In the genomic region with DNA sequence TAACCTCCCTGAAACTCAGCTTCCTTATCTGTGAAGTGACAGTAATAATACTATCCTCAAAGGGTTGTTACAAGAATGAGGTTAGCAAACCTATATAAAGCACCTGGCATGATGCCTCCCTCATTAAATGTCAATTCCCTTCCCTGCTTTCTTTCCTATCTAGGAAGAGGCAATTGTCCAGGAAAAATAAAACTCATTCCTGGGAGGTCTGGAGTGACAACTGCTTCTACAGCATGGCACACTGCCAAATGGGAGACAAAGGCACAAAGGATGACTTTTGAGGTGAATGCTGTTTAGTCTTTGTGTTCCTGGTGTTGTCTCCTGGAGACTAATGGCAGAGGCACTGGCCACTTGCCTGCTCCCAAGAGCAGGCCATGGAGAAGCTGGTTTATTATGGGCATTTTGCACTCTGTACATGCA, we compare ENCODE assay signal across 29 cellular contexts. TPM values are rescaled to one million over a fixed set of nuclear protein-coding genes. Genes with fewer than 3 reads are reported as not detected.
DNase-seq lines count a peak whose midpoint lies in the region; ATAC-seq and TF ChIP-seq lines count a peak whose summit lies in the region.
"Had no signal": no experiment of that assay in that cellular context is flagged by ENCODE, and none has a peak within 500 bp of the region (broad histone marks: within the 10 kb centered on the region; RNA-seq: fewer than 3 reads in every experiment).

No MANE protein-coding gene starts in this region.

- no peaks in the 10 kb centered on the region for H4K20me1 ChIP-seq in BLaER1

- H3K27me3 ChIP-seq in BLaER1: no peaks in the 10 kb centered on the region
- H3K27me3 ChIP-seq in tibial artery: no peaks in the 10 kb centered on the region
- no peaks in the 10 kb centered on the region for H3K27me3 ChIP-seq in colonic mucosa
- H3K27me3 ChIP-seq: body of pancreas, left lung, pancreas, spleen had no signal

- H3K4me3 ChIP-seq in BLaER1 (no peak overlapping the region), tibial artery (no peak overlapping the region), colonic mucosa (no peak overlapping the region)
- H3K4me3 ChIP-seq: body of pancreas, HAP-1, left lung, pancreas, spleen had no signal

- H3K9me3 ChIP-seq in BLaER1: peaks cover 32% of the 10 kb centered on the region
- no peaks in the 10 kb centered on the region for H3K9me3 ChIP-seq in tibial artery
- no peaks in the 10 kb centered on the region for H3K9me3 ChIP-seq in colonic mucosa
- H3K9me3 ChIP-seq: body of pancreas, HAP-1, pancreas had no signal

- TF ChIP-seq CTCF in tibial artery (IDR thresholded peaks at IDR 0.05) (no peak), colonic mucosa (IDR thresholded peaks at IDR 0.05) (no peak)

- peak; percentile 93 for ATAC-seq in Right ventricle myocardium superior (ENCODE audit: poor library complexity)
- ATAC-seq: activated CD4-positive, CD25-positive, alpha-beta regulatory T cell treated with anti-CD3 and anti-CD28 coated beads, Interleukin-2, amount 50 U/mL, for 24 hours; activated naive CD8-positive, alpha-beta T cell treated with anti-CD3 and anti-CD28 coated beads, Interleukin-2, amount 50 U/mL, for 24 hours; body of pancreas; left lung; natural killer cell treated with Interleukin-12 subunit alpha and Interleukin-12 subunit beta and Interleukin-15 and Interleukin-18, amount 100 ng/mL, for 72 hours; pancreas; stimulated activated effector memory CD8-positive, alpha-beta T cell treated with anti-CD3 and anti-CD28 coated beads, Interleukin-12 subunit alpha, Interleukin-12 subunit beta, amount 100 ng/mL, for 72 hours had no signal

- H3K36me3 ChIP-seq in BLaER1 (no peaks in the 10 kb centered on the region), tibial artery (no peaks in the 10 kb centered on the region), colonic mucosa (no peaks in the 10 kb centered on the region)
- H3K36me3 ChIP-seq: HAP-1, left lung, pancreas, spleen had no signal

- peaks cover 54% of the 10 kb centered on the region for H3K4me1 ChIP-seq in BLaER1
- H3K4me1 ChIP-seq in tibial artery: no peaks in the 10 kb centered on the region
- no peaks in the 10 kb centered on the region for H3K4me1 ChIP-seq in colonic mucosa
- H3K4me1 ChIP-seq: body of pancreas, HAP-1, left lung, pancreas, spleen had no signal

- H3K27ac ChIP-seq in BLaER1 (no peak overlapping the region), tibial artery (no peak overlapping the region), colonic mucosa (no peak overlapping the region)
- H3K27ac ChIP-seq: body of pancreas, C4-2B, left lung, pancreas, RWPE1, spleen had no signal

- DNase-seq in NCI-H1092 treated with DMSO at 0.1 percent for 48 hours (lab: John Stamatoyannopoulos, UW) (peak; percentile 93), NCI-H748 (lab: John Stamatoyannopoulos, UW; ENCODE audit: unreplicated experiment) (peak; percentile 93), Right ventricle myocardium superior (peak; percentile 53), globus pallidus (ENCODE audit: low spot score) (no peak), tibial artery (no peak), colonic mucosa (no peak)
- no peak for DNase-seq in central memory CD4-positive, alpha-beta T cell
- DNase-seq: activated CD4-positive, alpha-beta memory T cell treated with anti-CD3 and anti-CD28 coated beads, Interleukin-2, amount 10 ng/mL, durations not matched to agents 7 days and 5 days; activated gamma-delta T cell; activated naive CD8-positive, alpha-beta T cell treated with anti-CD3 and anti-CD28 coated beads, Interleukin-2, amount 50 U/mL, for 24 hours; activated T-cell treated with anti-CD3 and anti-CD28 coated beads for 4 hours; body of pancreas; effector memory CD4-positive, alpha-beta T cell; erythroblast; left lung; NCI-H1930; NCI-H510A treated with DMSO at 0.1 percent for 48 hours; pancreas; spleen; stimulated activated CD4-positive, alpha-beta T cell treated with anti-CD3 and anti-CD28 coated beads, Interleukin-2, amount 100 ng/mL, for 48 hours; SW 1271 had no signal

- intact Hi-C loops in Right ventricle myocardium superior (cut with DNase I): no loop called here
- intact Hi-C loops in tibial artery (cut with DNase I; ENCODE audit: low total_unique reads): no loop called here
- intact Hi-C loops in colonic mucosa (cut with DNase I): no loop called here

- peak overlapping the region; percentile 53 for H3K4me2 ChIP-seq in BLaER1

- no peak overlapping the region for H3K9ac ChIP-seq in BLaER1
- no peak overlapping the region for H3K9ac ChIP-seq in colonic mucosa (ENCODE audit: low read depth in 2 of 2, low read length in 2 of 2)

RNA-seq across cellular contexts. Expression of gene PDE1C, which starts 32.2 kb away (rescaled TPM):
- 181 TPM for total RNA-seq in Right ventricle myocardium superior
- total RNA-seq in colonic mucosa: 1 to 10 TPM; 1.2 to 2.7 TPM
- total RNA-seq: A673; activated CD4-positive, alpha-beta memory T cell treated with anti-CD3 and anti-CD28 coated beads, Interleukin-2, amount 10 ng/mL, durations not matched to agents 7 days and 5 days had no signal

Comparison
In these comparisons a context has a peak if more than half of its experiments do, and no peak if none do; other contexts are left out.
1. DNase-seq: peak in NCI-H1092 treated with DMSO at 0.1 percent for 48 hours (single experiment), NCI-H748 (single experiment) and Right ventricle myocardium superior (single experiment); none in central memory CD4-positive, alpha-beta T cell (single experiment), globus pallidus (single experiment), tibial artery (0 of 2) and colonic mucosa (single experiment).
2. RNA of gene PDE1C, which starts 32.2 kb away (total RNA-seq): 181 TPM in Right ventricle myocardium superior (single experiment); 1.2 to 2.7 TPM in colonic mucosa; every median in the first group is over 10 times any median in the second.